15 cellular contexts compared by ENCODE assay signal in the genomic region with DNA sequence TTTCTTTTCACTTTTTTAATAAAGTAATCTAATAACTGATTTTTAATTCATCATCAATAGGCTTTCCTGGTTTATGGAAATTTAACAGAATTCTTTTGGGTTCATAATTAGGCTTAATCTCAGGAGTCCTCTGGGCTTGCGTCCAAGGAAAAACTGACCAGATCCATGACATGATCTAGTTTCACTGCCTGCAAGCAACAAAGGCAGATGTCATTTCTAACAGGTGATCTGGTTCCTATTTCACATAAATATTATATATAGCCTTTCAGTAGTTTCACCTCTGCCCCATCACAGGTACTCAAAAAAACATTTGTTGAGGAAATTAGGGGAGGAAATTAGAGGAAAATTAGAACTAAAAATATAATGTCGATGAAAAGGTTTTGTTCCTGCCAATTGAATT.
DNase-seq lines count a peak whose midpoint lies in the region; ATAC-seq lines count a peak whose summit lies in the region.
"Had no signal": no experiment of that assay in that cellular context is flagged by ENCODE, and none has a peak within 500 bp of the region (broad histone marks: within the 10 kb centered on the region; RNA-seq: fewer than 3 reads in every experiment).

No MANE protein-coding gene starts in this region.

- no peak for ATAC-seq in GM21526 (IDR thresholded peaks at IDR 0.05; ENCODE audit: low FRiP score, unreplicated experiment)

- DNase-seq in NCI-H1105 treated with DMSO at 0.1 percent for 48 hours (lab: John Stamatoyannopoulos, UW) (peak; percentile 48), NCI-H1105 (lab: John Stamatoyannopoulos, UW) (no peak), NCI-H146 (lab: John Stamatoyannopoulos, UW) (peak; percentile 64), NCI-H69 (lab: John Stamatoyannopoulos, UW) (peak; percentile 87), cerebellar cortex (ENCODE audit: low spot score) (peak; percentile 24), epidermal melanocyte (ENCODE audit: insufficient read length, low spot score) (no peak)
- no peak for DNase-seq in activated naive CD4-positive, alpha-beta T cell treated with Interleukin-2 at 50 U/mL for 16 hours
- DNase-seq: 8988T; CD4-positive, alpha-beta memory T cell; DMS79 treated with DMSO at 0.1 percent for 48 hours; GOT3; NCI-H1436 treated with DMSO at 0.1 percent for 48 hours; NCI-H2227 treated with DMSO at 0.1 percent for 48 hours; NCI-H526 treated with DMSO at 0.1 percent for 48 hours had no signal

Comparison
In these comparisons a context has a peak if more than half of its experiments do, and no peak if none do; other contexts are left out.
1. DNase-seq: peak in NCI-H1105 treated with DMSO at 0.1 percent for 48 hours (single experiment), NCI-H146 (single experiment), NCI-H69 (single experiment) and cerebellar cortex (single experiment); none in NCI-H1105 (single experiment), activated naive CD4-positive, alpha-beta T cell treated with Interleukin-2 at 50 U/mL for 16 hours (single experiment) and epidermal melanocyte (single experiment).